In genomic region chr13:101536079-101536478, GRCh38 we compare ENCODE assay signal across 17 cellular contexts.
A peak's percentile ranks its signal among the peaks of the same experiment; 100 is the strongest.
DNase-seq lines count a peak whose midpoint lies in the region; ATAC-seq and TF ChIP-seq lines count a peak whose summit lies in the region.
"Had no signal": no experiment of that assay in that cellular context is flagged by ENCODE, and none has a peak within 500 bp of the region (broad histone marks: within the 10 kb centered on the region; RNA-seq: fewer than 3 reads in every experiment).

No MANE protein-coding gene starts in this region.

- peak overlapping the region; percentile 59 for H3K27ac ChIP-seq in ACC112 (ENCODE audit: low read depth, low read length)
- peak overlapping the region; percentile 65 to 75 for H3K27ac ChIP-seq in ascending aorta
- H3K27ac ChIP-seq: KMS-11 had no signal

- no peaks in the 10 kb centered on the region for H3K9me3 ChIP-seq in ascending aorta

- peaks cover 9% of the 10 kb centered on the region for H3K36me3 Mint-ChIP-seq in HFFc6 (ENCODE audit: low read depth)
- H3K36me3 Mint-ChIP-seq in osteocyte (ENCODE audit: unreplicated experiment): peaks cover 26% of the 10 kb centered on the region
- no peaks in the 10 kb centered on the region for H3K36me3 Mint-ChIP-seq in mesothelial cell of epicardium
- H3K36me3 Mint-ChIP-seq: T-cell had no signal

- H3K27me3 ChIP-seq in ACC112 (ENCODE audit: insufficient read depth, low read length) (no peaks in the 10 kb centered on the region), ascending aorta (no peaks in the 10 kb centered on the region)

- ATAC-seq in GM21737 (IDR thresholded peaks at IDR 0.05; ENCODE audit: unreplicated experiment): no peak
- ATAC-seq: GM23338, T-cell had no signal

- TF ChIP-seq CTCF in HFFc6 (IDR thresholded peaks at IDR 0.05): no peak
- no peak for TF ChIP-seq CTCF in ascending aorta (IDR thresholded peaks at IDR 0.05)
- TF ChIP-seq CTCF in osteocyte (IDR thresholded peaks at IDR 0.05): no peak
- no peak for TF ChIP-seq CTCF in mesothelial cell of epicardium (IDR thresholded peaks at IDR 0.05; ENCODE audit: unreplicated experiment)

- H3K27me3 Mint-ChIP-seq in HFFc6 (ENCODE audit: insufficient read depth) (no peaks in the 10 kb centered on the region), osteocyte (ENCODE audit: unreplicated experiment) (no peaks in the 10 kb centered on the region), mesothelial cell of epicardium (ENCODE audit: low read depth) (no peaks in the 10 kb centered on the region)

- DNase-seq in HFFc6: no peak
- no peak for DNase-seq in ascending aorta (ENCODE audit: low spot score in 2 of 2)
- no peak for DNase-seq in osteocyte (ENCODE audit: extremely low spot score, unreplicated experiment)
- DNase-seq in mesothelial cell of epicardium (ENCODE audit: low spot score in 2 of 2, unreplicated experiment in 2 of 2): no peak
- no peak for DNase-seq in activated CD4-positive, alpha-beta T cell treated with anti-CD3 and anti-CD28 coated beads, Interleukin-2, amount 50 U/mL, for 4 hours
- DNase-seq in NCI-H2227 (lab: John Stamatoyannopoulos, UW; ENCODE audit: unreplicated experiment): no peak
- DNase-seq: NCI-H1105, NCI-H146, NCI-H2029 treated with DMSO at 0.1 percent for 48 hours, NCI-H345, NCI-H524 treated with DMSO at 0.1 percent for 48 hours, SHP77, T-cell had no signal

- H3K27ac Mint-ChIP-seq in HFFc6: peak overlapping the region; percentile 84
- H3K27ac Mint-ChIP-seq in osteocyte (ENCODE audit: unreplicated experiment): peak overlapping the region; percentile 75
- no peak overlapping the region for H3K27ac Mint-ChIP-seq in mesothelial cell of epicardium
- H3K27ac Mint-ChIP-seq: GM23338, T-cell had no signal

- peak overlapping the region; percentile 52 for H3K4me3 Mint-ChIP-seq in HFFc6
- no peak overlapping the region for H3K4me3 Mint-ChIP-seq in osteocyte (ENCODE audit: unreplicated experiment)
- H3K4me3 Mint-ChIP-seq in mesothelial cell of epicardium: no peak overlapping the region
- H3K4me3 Mint-ChIP-seq: GM23338, T-cell had no signal

- no peak overlapping the region for H2AFZ ChIP-seq in ACC112 (ENCODE audit: low read length, unreplicated experiment)
- H2AFZ ChIP-seq: GM23338 had no signal

- no peaks in the 10 kb centered on the region for H3K9me3 Mint-ChIP-seq in HFFc6
- H3K9me3 Mint-ChIP-seq in osteocyte (ENCODE audit: unreplicated experiment): no peaks in the 10 kb centered on the region
- no peaks in the 10 kb centered on the region for H3K9me3 Mint-ChIP-seq in mesothelial cell of epicardium
- H3K9me3 Mint-ChIP-seq: GM23338 had no signal

- intact Hi-C loops in ascending aorta (cut with DNase I): no loop called here

- H3K4me3 ChIP-seq in ACC112 (ENCODE audit: low read depth, low read length): peak overlapping the region; percentile 47; the same call in 1 of the 2 replicates
- H3K4me3 ChIP-seq in ascending aorta: no peak overlapping the region
- H3K4me3 ChIP-seq: GM23338 had no signal

- H3K79me2 ChIP-seq in ACC112 (ENCODE audit: control insufficient read depth, insufficient read depth, low read length, unreplicated experiment): peaks cover 35% of the 10 kb centered on the region

- H3K4me1 Mint-ChIP-seq in HFFc6 (ENCODE audit: low read depth) (peaks cover 42% of the 10 kb centered on the region), osteocyte (ENCODE audit: unreplicated experiment) (peaks cover 76% of the 10 kb centered on the region), mesothelial cell of epicardium (no peaks in the 10 kb centered on the region)
- H3K4me1 Mint-ChIP-seq: GM23338, T-cell had no signal

- H3K4me1 ChIP-seq in ACC112 (ENCODE audit: control insufficient read depth, insufficient read depth, low read length, unreplicated experiment) (peaks cover 55% of the 10 kb centered on the region), ascending aorta (peaks cover 0 to 39% of the 10 kb centered on the region in 2 donors)

- H3K36me3 ChIP-seq in ACC112 (ENCODE audit: insufficient read depth, low read length) (no peaks in the 10 kb centered on the region), ascending aorta (no peaks in the 10 kb centered on the region)
